In genomic region chr20:48026981-48027592, GRCh38 we compare ENCODE assay signal across 1 cellular context.
TF ChIP-seq lines count a peak whose summit lies in the region.

No MANE protein-coding gene starts in this region.

TF ChIP-seq in WTC11, 78 proteins besides CTCF, POLR2A, EP300 and RAD21 (continued from another document):
- TF ChIP-seq, protein P1, sequence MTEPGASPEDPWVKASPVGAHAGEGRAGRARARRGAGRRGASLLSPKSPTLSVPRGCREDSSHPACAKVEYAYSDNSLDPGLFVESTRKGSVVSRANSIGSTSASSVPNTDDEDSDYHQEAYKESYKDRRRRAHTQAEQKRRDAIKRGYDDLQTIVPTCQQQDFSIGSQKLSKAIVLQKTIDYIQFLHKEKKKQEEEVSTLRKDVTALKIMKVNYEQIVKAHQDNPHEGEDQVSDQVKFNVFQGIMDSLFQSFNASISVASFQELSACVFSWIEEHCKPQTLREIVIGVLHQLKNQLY (CRISPR knock-in tag; IDR thresholded peaks at IDR 0.05), result no peak
